16 cellular contexts compared by ENCODE assay signal in genomic region chr7:91249506-91250233, GRCh38. TPM values are rescaled to one million over a fixed set of nuclear protein-coding genes. Genes with fewer than 3 reads are reported as not detected.
A peak's percentile ranks its signal among the peaks of the same experiment; 100 is the strongest.
DNase-seq lines count a peak whose midpoint lies in the region; ATAC-seq and TF ChIP-seq lines count a peak whose summit lies in the region.
"Had no signal": no experiment of that assay in that cellular context is flagged by ENCODE, and none has a peak within 500 bp of the region (broad histone marks: within the 10 kb centered on the region; RNA-seq: fewer than 3 reads in every experiment).

No MANE protein-coding gene starts in this region.

- intact Hi-C loops in mammary epithelial cell (cut with micrococcal nuclease), result no loop called here

- no peak overlapping the region for H3K9ac ChIP-seq in mammary epithelial cell (ENCODE audit: insufficient read depth, low read length)
- H3K9ac ChIP-seq: neural progenitor cell had no signal

- DNase-seq in A172 (ENCODE audit: low spot score) (peak; percentile 58), HPDE6-E6E7 (ENCODE audit: extremely low spot score) (peak; percentile 78), mammary epithelial cell (peak; percentile 84), kidney epithelial cell (ENCODE audit: low read depth) (peak; percentile 66), NCI-H1417 (lab: John Stamatoyannopoulos, UW) (no peak), amniotic stem cell (lab: John Stamatoyannopoulos, UW) (no peak)
- DNase-seq: activated CD4-positive, alpha-beta T cell treated with anti-CD3 and anti-CD28 coated beads for 4 hours; effector CD8-positive, alpha-beta T cell; left ventricle myocardium superior; NCI-H1092; NCI-H345; T-helper 17 cell had no signal

- no peak for TF ChIP-seq CTCF in mammary epithelial cell (conservative IDR thresholded peaks at IDR 0.05 in 1 of 2, IDR thresholded peaks at IDR 0.05 in 1 of 2; ENCODE audit: extremely low read depth in 1 of 2, insufficient read depth in 1 of 2, low read depth in 1 of 2, low read length in 2 of 2)
- no peak for TF ChIP-seq CTCF in kidney epithelial cell (IDR thresholded peaks at IDR 0.05; ENCODE audit: insufficient read depth, low read length, poor library complexity, severe bottlenecking)

- WGBS in mammary epithelial cell (ENCODE audit: low coverage, missing lambda C conversion rate), result 11% methylated on average over 4 of the region's 4 CpGs

- peaks cover 23% of the 10 kb centered on the region for H3K4me1 ChIP-seq in mammary epithelial cell (ENCODE audit: insufficient read depth, low read length)
- H3K4me1 ChIP-seq: neural progenitor cell had no signal

- H3K36me3 ChIP-seq in mammary epithelial cell (ENCODE audit: insufficient read depth, low read length), result peaks cover 1% of the 10 kb centered on the region
- no peaks in the 10 kb centered on the region for H3K36me3 ChIP-seq in kidney epithelial cell (ENCODE audit: control insufficient read depth, insufficient read depth, low read length)
- H3K36me3 ChIP-seq: neural progenitor cell had no signal

- dilution Hi-C loops in mammary epithelial cell (cut with HindIII; ENCODE audit: low sequenced_read_pairs), result no loop called here

- ATAC-seq in HG03108 (IDR thresholded peaks at IDR 0.05; ENCODE audit: unreplicated experiment), result no peak
- no peak for ATAC-seq in HG03139 (IDR thresholded peaks at IDR 0.05; ENCODE audit: unreplicated experiment)
- ATAC-seq: left ventricle myocardium superior, Panc1, T-helper 17 cell had no signal

- CTCF ChIA-PET in mammary epithelial cell (lab: Charles Lee; ENCODE audit: low non-redundant PET), result no interaction called here

- peak overlapping the region; percentile 58 for H2AFZ ChIP-seq in mammary epithelial cell (ENCODE audit: low read depth, low read length)
- H2AFZ ChIP-seq: neural progenitor cell had no signal

- no TSS peak for BruUV-seq in mammary epithelial cell (replicated peaks; lab: Mats Ljungman, UMichigan)

- no peaks in the 10 kb centered on the region for H3K9me3 ChIP-seq in mammary epithelial cell (replicated peaks; ENCODE audit: insufficient read depth, low read length)

- no peaks in the 10 kb centered on the region for H3K27me3 ChIP-seq in mammary epithelial cell (ENCODE audit: insufficient read depth, low read length)
- no peaks in the 10 kb centered on the region for H3K27me3 ChIP-seq in kidney epithelial cell (ENCODE audit: control insufficient read depth, insufficient read depth, low read length)
- H3K27me3 ChIP-seq: neural progenitor cell had no signal

- no peaks in the 10 kb centered on the region for H3K79me2 ChIP-seq in mammary epithelial cell (ENCODE audit: insufficient read depth, low read length)

- H3K4me3 ChIP-seq in mammary epithelial cell (replicated peaks in 1 of 3; ENCODE audit: insufficient read depth in 1 of 3, low read depth in 2 of 3, low read length in 3 of 3), result no peak overlapping the region
- no peak overlapping the region for H3K4me3 ChIP-seq in kidney epithelial cell (ENCODE audit: low read depth, low read length)
- H3K4me3 ChIP-seq: neural progenitor cell had no signal

- H3K4me2 ChIP-seq in mammary epithelial cell (ENCODE audit: insufficient read depth, low read depth, low read length), result peak overlapping the region; percentile 59
- H3K4me2 ChIP-seq: neural progenitor cell had no signal

- in situ Hi-C loops in mammary epithelial cell (cut with MboI; ENCODE audit: low sequenced_read_pairs in 2 of 2), result no loop called here

- H3K27ac ChIP-seq in mammary epithelial cell (ENCODE audit: insufficient read depth, low read depth, low read length), result peak overlapping the region; percentile 24
- H3K27ac ChIP-seq: neural progenitor cell had no signal

- no peaks in the 10 kb centered on the region for H4K20me1 ChIP-seq in mammary epithelial cell (ENCODE audit: insufficient read depth, low read length)

RNA-seq across cellular contexts. Expression of gene FZD1, which starts 14.6 kb away (rescaled TPM):
- total RNA-seq in A172 (2014; rRNA removed; shearing (Covaris generic)), result 5.5 and 6.4 TPM in 2 replicates
- total RNA-seq in mammary epithelial cell, result 10 to 100 TPM in 1 of 2 donors, 1 to 10 TPM in 1; 3.0 to 17.7 TPM
- 3.0 TPM for polyA plus RNA-seq in mammary epithelial cell
- polyA minus RNA-seq in mammary epithelial cell, result 1.7 TPM
- 8.6 and 10.1 TPM in 2 replicates for total RNA-seq in kidney epithelial cell

Comparison
In these comparisons a context has a peak if more than half of its experiments do, and no peak if none do; other contexts are left out.
1. DNase-seq: peak in A172 (single experiment), HPDE6-E6E7 (single experiment), mammary epithelial cell (single experiment) and kidney epithelial cell (single experiment); none in NCI-H1417 (0 of 3) and amniotic stem cell (single experiment).